ENCODE assay signal across 17 cellular contexts in genomic region chr1:56359036-56359435, GRCh38.
DNase-seq lines count a peak whose midpoint lies in the region; ATAC-seq and TF ChIP-seq lines count a peak whose summit lies in the region.
"Had no signal": no experiment of that assay in that cellular context is flagged by ENCODE, and none has a peak within 500 bp of the region (broad histone marks: within the 10 kb centered on the region; RNA-seq: fewer than 3 reads in every experiment).

No MANE protein-coding gene starts in this region.

- no peak for TF ChIP-seq POLR2A in gastrocnemius medialis (IDR thresholded peaks at IDR 0.05)

- ATAC-seq in gastrocnemius medialis (no peak), GM18511 (IDR thresholded peaks at IDR 0.05; ENCODE audit: unreplicated experiment) (no peak)
- ATAC-seq: GM23338 had no signal

- H3K27ac ChIP-seq in gastrocnemius medialis: peak overlapping the region; percentile 73 to 92 (median 82)
- H3K27ac ChIP-seq: 22Rv1, BLaER1 had no signal

- H3K4me1 ChIP-seq in gastrocnemius medialis: peaks cover 45 to 49% of the 10 kb centered on the region in 2 donors
- H3K4me1 ChIP-seq: BLaER1 had no signal

- DNase-seq in NCI-H82 (lab: John Stamatoyannopoulos, UW) (peak; percentile 68), NCI-H82 treated with DMSO at 0.1 percent for 48 hours (lab: John Stamatoyannopoulos, UW; ENCODE audit: unreplicated experiment) (no peak), gastrocnemius medialis (no peak), GM13977 (ENCODE audit: low spot score) (no peak)
- DNase-seq in activated naive CD4-positive, alpha-beta T cell treated with anti-CD3 and anti-CD28 coated beads, Interleukin-2, amount 50 U/mL, for 16 hours: no peak
- DNase-seq: AML-193; Caco-2; CD8-positive, alpha-beta memory T cell; DMS53; GF-D8; H7 had no signal

- intact Hi-C loops in gastrocnemius medialis (cut with DNase I; ENCODE audit: low total_unique reads): loop anchor here (1.0 to 10.0 kb wide), 5 partner anchors 15 to 456 kb away; partner anchors contain the start of genes FYB2, PLPP3 and PRKAA2

- H3K4me3 Mint-ChIP-seq in nephron: peak overlapping the region in 1 of 3 experiments; percentile 5
- H3K4me3 Mint-ChIP-seq: CD8-positive, alpha-beta memory T cell; GM23338; IgD-negative memory B cell had no signal

- H3K9me3 Mint-ChIP-seq in nephron: no peaks in the 10 kb centered on the region
- H3K9me3 Mint-ChIP-seq: CD8-positive, alpha-beta memory T cell; GM23338 had no signal

- H3K4me3 ChIP-seq in gastrocnemius medialis: no peak overlapping the region
- H3K4me3 ChIP-seq: BLaER1, GM23338 had no signal

- H3K9me3 ChIP-seq in gastrocnemius medialis: no peaks in the 10 kb centered on the region
- H3K9me3 ChIP-seq: BLaER1, Caco-2 had no signal

- no peaks in the 10 kb centered on the region for H3K36me3 Mint-ChIP-seq in nephron (ENCODE audit: low read depth)
- H3K36me3 Mint-ChIP-seq: IgD-negative memory B cell had no signal

- TF ChIP-seq CTCF in nephron (IDR thresholded peaks at IDR 0.05; ENCODE audit: unreplicated experiment in 3 of 3): no peak
- no peak for TF ChIP-seq CTCF in gastrocnemius medialis (IDR thresholded peaks at IDR 0.05 in 4 of 5, conservative IDR thresholded peaks at IDR 0.05 in 1 of 5)
- TF ChIP-seq CTCF in GM13977 (IDR thresholded peaks at IDR 0.05; ENCODE audit: extremely low read depth, insufficient read depth, missing control alignments): no peak

- in situ Hi-C loops in gastrocnemius medialis (cut with MboI; ENCODE audit: low sequenced_read_pairs in 4 of 4) (no loop called here), GM13977 (cut with MboI; ENCODE audit: low pct_unique_long_range_greater_than_20kb, low sequenced_read_pairs, unreplicated experiment) (no loop called here)

- no peaks in the 10 kb centered on the region for H3K27me3 Mint-ChIP-seq in nephron (ENCODE audit: low read depth)
- H3K27me3 Mint-ChIP-seq: CD8-positive, alpha-beta memory T cell had no signal

- H3K4me1 Mint-ChIP-seq in nephron: peaks cover 63% of the 10 kb centered on the region
- H3K4me1 Mint-ChIP-seq: CD8-positive, alpha-beta memory T cell; GM23338; IgD-negative memory B cell had no signal

- no peaks in the 10 kb centered on the region for H3K36me3 ChIP-seq in gastrocnemius medialis
- H3K36me3 ChIP-seq: BLaER1 had no signal

- no peaks in the 10 kb centered on the region for H3K27me3 ChIP-seq in gastrocnemius medialis
- H3K27me3 ChIP-seq: BLaER1 had no signal

- H3K27ac Mint-ChIP-seq in nephron: peak overlapping the region in 2 of 3 experiments; percentile 4 to 7
- H3K27ac Mint-ChIP-seq: CD8-positive, alpha-beta memory T cell; GM23338; IgD-negative memory B cell had no signal
